In genomic region chr6:39923394-39923793, GRCh38 we compare ENCODE assay signal across 11 cellular contexts. TPM values are rescaled to one million over a fixed set of nuclear protein-coding genes. Genes with fewer than 3 reads are reported as not detected.
DNase-seq lines count a peak whose midpoint lies in the region; ATAC-seq and TF ChIP-seq lines count a peak whose summit lies in the region.
"Had no signal": no experiment of that assay in that cellular context is flagged by ENCODE, and none has a peak within 500 bp of the region (broad histone marks: within the 10 kb centered on the region; RNA-seq: fewer than 3 reads in every experiment).

No MANE protein-coding gene starts in this region.

- H3K4me3 ChIP-seq in gastroesophageal sphincter: no peak overlapping the region

- no peak for TF ChIP-seq EP300 in gastroesophageal sphincter (IDR thresholded peaks at IDR 0.05)

- H3K4me1 ChIP-seq in gastroesophageal sphincter: peaks cover 0 to 30% (median 5%) of the 10 kb centered on the region in 3 donors
- H3K4me1 ChIP-seq: BE2C had no signal

- peak overlapping the region in 1 of 4 donors; percentile 35 for H3K27ac ChIP-seq in gastroesophageal sphincter

- peaks cover 0 to 72% of the 10 kb centered on the region in 2 donors for H3K36me3 ChIP-seq in gastroesophageal sphincter
- H3K36me3 ChIP-seq: BE2C had no signal

- no peak for TF ChIP-seq POLR2A in gastroesophageal sphincter (IDR thresholded peaks at IDR 0.05)

- H3K27me3 ChIP-seq in gastroesophageal sphincter: no peaks in the 10 kb centered on the region
- H3K27me3 ChIP-seq: BE2C had no signal

- no peaks in the 10 kb centered on the region for H3K9me3 ChIP-seq in gastroesophageal sphincter
- H3K9me3 ChIP-seq: BE2C had no signal

- DNase-seq in C1 segment of cervical spinal cord (lab: John Stamatoyannopoulos, UW) (peak in 10 of 14 donors; percentile 14 to 85 (median 40)), NCI-H510A treated with DMSO at 0.1 percent for 48 hours (lab: John Stamatoyannopoulos, UW) (peak; percentile 61), pons (ENCODE audit: low spot score) (peak; percentile 37), RPMI8226 (no peak), T-helper 1 cell (no peak), NOMO-1 treated with dmso at 0.1 percent for 144 hours (lab: John Stamatoyannopoulos, UW; ENCODE audit: unreplicated experiment) (no peak), kidney glomerular epithelial cell (lab: John Stamatoyannopoulos, UW) (no peak)
- DNase-seq: BE2C; NCI-H187; stimulated activated CD4-positive, alpha-beta T cell treated with anti-CD3 and anti-CD28 coated beads, Interleukin-2, amount 100 ng/mL, for 48 hours had no signal

- peak; percentile 53 for ATAC-seq in gastroesophageal sphincter

- 83% methylated on average over 2 of the region's 5 CpGs; no CpG with 5 or more reads in 1 of the 2 donors for WGBS in gastroesophageal sphincter (ENCODE audit: low coverage in 1 of 2), 2 donors

- TF ChIP-seq CTCF in gastroesophageal sphincter (IDR thresholded peaks at IDR 0.05): no peak

RNA-seq across cellular contexts. Expression of gene MOCS1, which starts 10.9 kb away (rescaled TPM):
- 10 to 100 TPM; 24.0 to 33.0 (median 29.3) TPM for total RNA-seq in gastroesophageal sphincter

Comparison
In these comparisons a context has a peak if more than half of its experiments do, and no peak if none do; other contexts are left out.
1. DNase-seq: peak in C1 segment of cervical spinal cord (10 of 14), NCI-H510A treated with DMSO at 0.1 percent for 48 hours (single experiment) and pons (single experiment); none in RPMI8226 (single experiment), T-helper 1 cell (0 of 5), NOMO-1 treated with dmso at 0.1 percent for 144 hours (single experiment) and kidney glomerular epithelial cell (single experiment).